ENCODE assay signal across 4 cellular contexts in genomic region chr12:81119069-81119468, GRCh38. TPM values are rescaled to one million over a fixed set of nuclear protein-coding genes. Genes with fewer than 3 reads are reported as not detected.
"Had no signal": no experiment of that assay in that cellular context is flagged by ENCODE, and none has a peak within 500 bp of the region (broad histone marks: within the 10 kb centered on the region; RNA-seq: fewer than 3 reads in every experiment).

No MANE protein-coding gene starts in this region.

RNA-seq across cellular contexts. Expression of gene ACSS3, which starts 41.2 kb away (rescaled TPM):
- total RNA-seq: HT-29, HT1080 had no signal
- polyA plus RNA-seq: IgD-negative memory B cell, K562 had no signal
